Comparison of ENCODE assay signal across 19 cellular contexts in genomic region chr11:94678236-94678635, GRCh38.
"Had no signal": no experiment of that assay in that cellular context is flagged by ENCODE, and none has a peak within 500 bp of the region (broad histone marks: within the 10 kb centered on the region; RNA-seq: fewer than 3 reads in every experiment).

No MANE protein-coding gene starts in this region.

- H3K27ac Mint-ChIP-seq: activated naive CD4-positive, alpha-beta T cell treated with anti-CD3 and anti-CD28 coated beads, Interleukin-2, amount 50 U/mL, for 24 hours; immature natural killer cell; naive thymus-derived CD8-positive, alpha-beta T cell; progenitor cell of endocrine pancreas; stimulated activated memory B cell treated with anti-CD40 and anti-IgM and Interleukin-4, amounts not matched to agents 10 μg/mL and 1 μg/mL and 100 μg/mL, for 72 hours; T-helper 2 cell treated with Interferon-gamma antibody and Interleukin-4, amounts not matched to agents 5 μg/mL and 100 μg/mL, for 36 hours had no signal

- H3K4me1 ChIP-seq: right lobe of liver, spleen, transverse colon had no signal

- H3K4me3 Mint-ChIP-seq: activated naive CD4-positive, alpha-beta T cell treated with anti-CD3 and anti-CD28 coated beads, Interleukin-2, amount 50 U/mL, for 24 hours; brain; immature natural killer cell; naive thymus-derived CD8-positive, alpha-beta T cell; stimulated activated memory B cell treated with anti-CD40 and anti-IgM and Interleukin-4, amounts not matched to agents 10 μg/mL and 1 μg/mL and 100 μg/mL, for 72 hours; T-helper 2 cell treated with Interferon-gamma antibody and Interleukin-4, amounts not matched to agents 5 μg/mL and 100 μg/mL, for 36 hours had no signal

- H3K27me3 ChIP-seq: dorsolateral prefrontal cortex, right lobe of liver, spleen had no signal

- H3K4me1 Mint-ChIP-seq: activated naive CD4-positive, alpha-beta T cell treated with anti-CD3 and anti-CD28 coated beads, Interleukin-2, amount 50 U/mL, for 24 hours; brain; immature natural killer cell; naive thymus-derived CD8-positive, alpha-beta T cell; stimulated activated memory B cell treated with anti-CD40 and anti-IgM and Interleukin-4, amounts not matched to agents 10 μg/mL and 1 μg/mL and 100 μg/mL, for 72 hours had no signal

- H3K9me3 Mint-ChIP-seq: activated naive CD4-positive, alpha-beta T cell treated with anti-CD3 and anti-CD28 coated beads, Interleukin-2, amount 50 U/mL, for 24 hours; naive thymus-derived CD8-positive, alpha-beta T cell; stimulated activated memory B cell treated with anti-CD40 and anti-IgM and Interleukin-4, amounts not matched to agents 10 μg/mL and 1 μg/mL and 100 μg/mL, for 72 hours; T-helper 2 cell treated with Interferon-gamma antibody and Interleukin-4, amounts not matched to agents 5 μg/mL and 100 μg/mL, for 36 hours had no signal

- H3K9me3 ChIP-seq: mucosa of descending colon, right lobe of liver, spleen, transverse colon had no signal

- H3K4me3 ChIP-seq: dorsolateral prefrontal cortex, mucosa of descending colon, right lobe of liver, spleen, transverse colon had no signal

- ATAC-seq: activated CD4-positive, CD25-positive, alpha-beta regulatory T cell treated with anti-CD3 and anti-CD28 coated beads, Interleukin-2, amount 50 U/mL, for 24 hours; mucosa of descending colon; naive thymus-derived CD8-positive, alpha-beta T cell; right lobe of liver; stimulated activated memory B cell treated with anti-CD40 and anti-IgM and Interleukin-4, amounts not matched to agents 10 μg/mL and 1 μg/mL and 100 μg/mL, for 72 hours had no signal

- H3K36me3 Mint-ChIP-seq: activated naive CD4-positive, alpha-beta T cell treated with anti-CD3 and anti-CD28 coated beads, Interleukin-2, amount 50 U/mL, for 24 hours; brain; immature natural killer cell; stimulated activated memory B cell treated with anti-CD40 and anti-IgM and Interleukin-4, amounts not matched to agents 10 μg/mL and 1 μg/mL and 100 μg/mL, for 72 hours had no signal

- H3K27ac ChIP-seq: dorsolateral prefrontal cortex, right lobe of liver, spleen, transverse colon had no signal

- H3K36me3 ChIP-seq: right lobe of liver, spleen, transverse colon had no signal

- DNase-seq: activated CD4-positive, alpha-beta T cell treated with anti-CD3 and anti-CD28 coated beads, Interleukin-2, amount 50 U/mL, for 4 hours; activated effector memory CD4-positive, alpha-beta T cell treated with Interleukin-2 at 50 U/mL for 16 hours; activated T-cell treated with anti-CD3 and anti-CD28 coated beads, Interleukin-2, amount 50 U/mL, for 1 hour; amniotic stem cell; dorsolateral prefrontal cortex; immature natural killer cell; mucosa of descending colon; naive thymus-derived CD8-positive, alpha-beta T cell; nucleus accumbens; right lobe of liver; spleen; stimulated activated CD4-positive, alpha-beta T cell treated with anti-CD3 and anti-CD28 coated beads, Interleukin-1b, Interleukin-23, amount 100 ng/mL, for 48 hours; transverse colon had no signal
